ENCODE assay signal across 8 cellular contexts in the genomic region with DNA sequence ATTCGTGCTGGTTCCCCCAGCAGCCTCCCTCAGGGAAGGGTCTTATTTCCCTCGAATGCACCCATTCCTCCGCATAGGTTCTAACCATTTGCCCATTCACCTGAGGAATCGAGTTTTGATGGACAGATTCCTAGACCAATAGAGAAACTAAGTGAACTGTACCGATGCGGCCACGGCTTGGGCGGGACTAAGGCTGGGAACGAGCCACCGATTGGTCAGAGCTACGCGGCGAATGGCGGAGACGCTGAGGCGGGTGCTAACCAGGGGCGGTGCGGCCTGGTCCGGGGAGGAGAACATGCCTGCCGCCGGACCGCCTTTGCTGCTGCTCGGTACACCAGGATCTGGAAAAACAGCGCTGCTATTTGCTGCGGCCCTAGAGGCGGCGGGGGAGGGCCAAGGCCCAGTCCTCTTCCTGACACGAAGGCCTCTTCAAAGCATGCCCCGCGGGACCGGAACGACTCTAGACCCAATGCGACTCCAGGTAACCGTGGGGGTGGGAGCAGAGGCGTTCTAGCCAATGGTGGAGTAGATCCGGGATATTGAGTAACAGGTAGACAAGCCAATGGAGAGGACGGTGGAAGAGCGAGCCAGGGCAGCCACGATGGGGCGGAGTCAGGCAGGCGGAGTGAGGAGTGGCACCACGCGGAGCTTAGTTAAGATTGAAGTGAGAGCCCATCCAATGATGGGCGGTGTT. TPM values are rescaled to one million over a fixed set of nuclear protein-coding genes. Genes with fewer than 3 reads are reported as not detected.
DNase-seq lines count a peak whose midpoint lies in the region; ATAC-seq, FAIRE-seq and TF ChIP-seq lines count a peak whose summit lies in the region.

A gene with protein sequence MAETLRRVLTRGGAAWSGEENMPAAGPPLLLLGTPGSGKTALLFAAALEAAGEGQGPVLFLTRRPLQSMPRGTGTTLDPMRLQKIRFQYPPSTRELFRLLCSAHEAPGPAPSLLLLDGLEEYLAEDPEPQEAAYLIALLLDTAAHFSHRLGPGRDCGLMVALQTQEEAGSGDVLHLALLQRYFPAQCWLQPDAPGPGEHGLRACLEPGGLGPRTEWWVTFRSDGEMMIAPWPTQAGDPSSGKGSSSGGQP (plus strand): TSS at position 218 of the 694 bp plus-strand sequence. CDS start 15 bp downstream, at position 233.

- in situ Hi-C loops in HepG2 (cut with HindIII; ENCODE audit: extremely low pct_ligation_motif_present, low pct_unique_long_range_greater_than_20kb): no loop called here

- peaks cover 13 to 29% of the 10 kb centered on the region in 2 donors for H3K36me3 Mint-ChIP-seq in CD14-positive monocyte

- H3K27ac Mint-ChIP-seq in CD14-positive monocyte: peak within 1 kb of the TSS in 3 of 7 donors; percentile 5 to 53 (median 44)

- FAIRE-seq in HepG2 (lab: Jason Lieb, UNC): peak; percentile 99

- no peaks in the 10 kb centered on the region for H4K20me1 ChIP-seq in HepG2 (ENCODE audit: insufficient read depth, low read length)

- H3K9me3 ChIP-seq in HepG2 (ENCODE audit: low read length): no peaks in the 10 kb centered on the region

- H3K9ac ChIP-seq in HepG2 (ENCODE audit: insufficient read depth, low read depth, low read length): peak within 1 kb of the TSS; percentile 86

- H3K4me3 ChIP-seq in dorsolateral prefrontal cortex (peak within 1 kb of the TSS; percentile 51 to 99 (median 77)), HepG2 (replicated peaks in 1 of 3; ENCODE audit: insufficient read depth in 1 of 3, low read depth in 2 of 3, low read length in 3 of 3) (peak within 1 kb of the TSS; percentile 69 to 80 (median 75))

- H3K4me3 Mint-ChIP-seq in CD14-positive monocyte: peak within 1 kb of the TSS in 1 of 2 donors; percentile 41

- peak; percentile 86 for ATAC-seq in GM19395 (IDR thresholded peaks at IDR 0.05; ENCODE audit: unreplicated experiment)
- peak; percentile 86 for ATAC-seq in HG03521 (IDR thresholded peaks at IDR 0.05; ENCODE audit: unreplicated experiment)
- peak; percentile 94 for ATAC-seq in HepG2

- peak within 1 kb of the TSS; percentile 94 for H3K4me2 ChIP-seq in HepG2 (ENCODE audit: low read depth, low read length)

- no peak for TF ChIP-seq EP300 in HepG2 (IDR thresholded peaks at IDR 0.05; ENCODE audit: low read depth in 2 of 2, low read length in 2 of 2)
- TF ChIP-seq EP300 in HepG2 (CRISPR knock-in tag; IDR thresholded peaks at IDR 0.05; ENCODE audit: borderline replicate concordance): no peak; the same call in 1 of the 2 replicates

- TSS peak; percentile 97 for BruUV-seq in HepG2 (replicated peaks; lab: Mats Ljungman, UMichigan)

- no peaks in the 10 kb centered on the region for H3K27me3 ChIP-seq in dorsolateral prefrontal cortex
- no peaks in the 10 kb centered on the region; a peak in 1 of 5 replicates for H3K27me3 ChIP-seq in HepG2 (ENCODE audit: control insufficient read depth in 1 of 2, insufficient read depth in 2 of 2, low read length in 2 of 2)

- peaks cover 0 to 4% (median 2%) of the 10 kb centered on the region in 3 donors for H3K27me3 Mint-ChIP-seq in CD14-positive monocyte (ENCODE audit: low read depth in 3 of 3)

- peak; percentile 66 to 87; a peak in 3 of 4 replicates for TF ChIP-seq POLR2A in HepG2 (IDR thresholded peaks at IDR 0.05; ENCODE audit: insufficient read depth in 1 of 2, low read depth in 2 of 2, low read length in 2 of 2)

- H3K4me1 Mint-ChIP-seq in CD14-positive monocyte: peaks cover 12% of the 10 kb centered on the region

- TF ChIP-seq RAD21 in HepG2 (CRISPR knock-in tag; IDR thresholded peaks at IDR 0.05): peak; percentile 42; the same call in 1 of the 2 replicates

- DNase-seq in CD14-positive monocyte (ENCODE audit: low spot score) (peak; percentile 97), NCI-H69 (lab: John Stamatoyannopoulos, UW) (peak; percentile 100), dorsolateral prefrontal cortex (peak; percentile 92 to 99 (median 99)), HepG2 (ENCODE audit: low spot score) (peak; percentile 99)
- peak; percentile 90 to 97 for DNase-seq in activated CD4-positive, alpha-beta T cell treated with anti-CD3 and anti-CD28 coated beads, Interleukin-2, amount 50 U/mL, for 24 hours (ENCODE audit: low read depth in 1 of 2, low spot score in 1 of 2)
- DNase-seq in stimulated activated CD4-positive, alpha-beta T cell treated with anti-CD3 and anti-CD28 coated beads, Interleukin-2, amount 100 ng/mL, for 48 hours: peak; percentile 93 to 94

- TF ChIP-seq CTCF in CD14-positive monocyte (IDR thresholded peaks at IDR 0.05): no peak
- peak in 16 of 56 donors; percentile 3 to 51 (median 20) for TF ChIP-seq CTCF in dorsolateral prefrontal cortex (IDR thresholded peaks at IDR 0.05 in 54 of 56, conservative IDR thresholded peaks at IDR 0.05 in 2 of 56; ENCODE audit: low read depth in 1 of 56, partially characterized antibody in 56 of 56)
- TF ChIP-seq CTCF in HepG2 (CRISPR knock-in tag; IDR thresholded peaks at IDR 0.05): no peak

- POLR2A ChIA-PET in HepG2 (lab: Yijun Ruan, JAX): interaction anchor here (0.6 to 3.3 kb wide), 52 partner anchors 9 to 539 kb away, joined by 3 to 68 read pairs (median 4); a partner anchor contains a TSS

- peaks cover 35% of the 10 kb centered on the region for H3K4me1 ChIP-seq in HepG2 (ENCODE audit: insufficient read depth, low read length)

- 0 out of 5 replicates have a peak, but pooled peaks cover 1 to 6% of the 10 kb centered on the region in 2 experiments for H3K36me3 ChIP-seq in HepG2 (replicated peaks in 1 of 2; ENCODE audit: control insufficient read depth in 1 of 2, insufficient read depth in 2 of 2, low read length in 2 of 2)

- intact Hi-C loops in CD14-positive monocyte (cut with micrococcal nuclease): loop anchor here (1.0 to 5.0 kb wide), 3 partner anchors 28 to 50 kb away; a partner anchor contains a TSS
- intact Hi-C loops in dorsolateral prefrontal cortex (cut with DNase I): loop anchor here (2.0 to 5.0 kb wide), 3 partner anchors 28 to 108 kb away; a partner anchor contains a TSS
- intact Hi-C loops in HepG2 (cut with micrococcal nuclease; ENCODE audit: unreplicated experiment): loop anchor here (1.0 kb wide), 1 partner anchor 30 kb away; no protein-coding TSS in a partner anchor

- under 1% methylated on average over 30 of the region's 44 CpGs for WGBS in HepG2 (ENCODE audit: low lambda C conversion rate)

- H3K79me2 ChIP-seq in HepG2 (ENCODE audit: insufficient read depth, low read length): peaks cover 12% of the 10 kb centered on the region

- H3K9me3 Mint-ChIP-seq in CD14-positive monocyte: peaks cover 0 to 2% (median 0%) of the 10 kb centered on the region in 7 donors

- H2AFZ ChIP-seq in HepG2 (ENCODE audit: low read length): no peak within 1 kb of the TSS

- CTCF ChIA-PET in HepG2 (lab: Yijun Ruan, JAX; ENCODE audit: low intra/inter-chr PET ratio, low total read pairs): no interaction called here

- H3K27ac ChIP-seq in dorsolateral prefrontal cortex: peak within 1 kb of the TSS; percentile 74 to 99 (median 94)
- peak within 1 kb of the TSS; percentile 95 for H3K27ac ChIP-seq in HepG2 (ENCODE audit: extremely low read length, insufficient read depth, low read length)

TF ChIP-seq in HepG2, 621 proteins besides CTCF, POLR2A, EP300 and RAD21 (continues in another document):
- TF ChIP-seq MIER3 (CRISPR knock-in tag; IDR thresholded peaks at IDR 0.05; ENCODE audit: borderline replicate concordance): peak; percentile 63; the same call in 1 of the 2 replicates
- peak; percentile 71 for TF ChIP-seq DR1 (CRISPR knock-in tag; IDR thresholded peaks at IDR 0.05)
- peak; percentile 95; the same call in 1 of the 2 replicates for TF ChIP-seq ZNF782 (CRISPR knock-in tag; IDR thresholded peaks at IDR 0.05; ENCODE audit: borderline replicate concordance)
- no peak for TF ChIP-seq ZNF468 (CRISPR knock-in tag; IDR thresholded peaks at IDR 0.05)
- no peak for TF ChIP-seq SETDB1 (CRISPR knock-in tag; IDR thresholded peaks at IDR 0.05; ENCODE audit: borderline replicate concordance)
- no peak for TF ChIP-seq ZNF614 (CRISPR knock-in tag; IDR thresholded peaks at IDR 0.05; ENCODE audit: borderline replicate concordance)
- TF ChIP-seq ZNF383 (CRISPR knock-in tag; IDR thresholded peaks at IDR 0.05; ENCODE audit: borderline replicate concordance): no peak
- peak; percentile 82; the same call in 1 of the 2 replicates for TF ChIP-seq ZMAT3 (CRISPR knock-in tag; conservative IDR thresholded peaks at IDR 0.05)
- no peak for TF ChIP-seq SMAD1 (CRISPR knock-in tag; IDR thresholded peaks at IDR 0.05; ENCODE audit: borderline replicate concordance, low read depth)
- peak in 1 of 2 experiments; percentile 87; a peak in 2 of 4 replicates for TF ChIP-seq KLF16 (CRISPR knock-in tag; IDR thresholded peaks at IDR 0.05)
- 0 out of 2 replicates have a peak, but pooled peaks have one; percentile 62 for TF ChIP-seq ETV6 (CRISPR knock-in tag; conservative IDR thresholded peaks at IDR 0.05)
- TF ChIP-seq ZBTB7B (CRISPR knock-in tag; IDR thresholded peaks at IDR 0.05): no peak
- no peak for TF ChIP-seq ZNF567 (CRISPR knock-in tag; IDR thresholded peaks at IDR 0.05; ENCODE audit: borderline replicate concordance)

RNA-seq across cellular contexts. Expression of the gene that starts here (rescaled TPM):
- polyA plus RNA-seq in CD14-positive monocyte (10 to 100 TPM in 1 of 2 donors, 1 to 10 TPM in 1; 8.7 to 11.5 TPM), HepG2 (2011; rRNA removed) (2.7 and 3.9 TPM in 2 replicates)
- total RNA-seq in dorsolateral prefrontal cortex (1 to 10 TPM in 67 of 120 experiments, under 1 TPM in 52, not detected in 1; 0.29 to 2.7 (median 1.1) TPM), HepG2 (2016; rRNA removed; fragmentation: Illumina TruSeq; extraction: Trizol) (3.1 and 3.3 TPM in 2 replicates)
- 0.81 and 1.5 TPM in 2 replicates for total RNA-seq in HepG2 (2016; cell fraction: cytosol; rRNA removed; fragmentation: Illumina TruSeq; extraction: Trizol; ENCODE audit: low read depth)
- 3.1 and 3.4 TPM in 2 replicates for total RNA-seq in HepG2 (2016; cell fraction: insoluble cytoplasmic fraction; rRNA removed; fragmentation: Illumina TruSeq; extraction: Trizol)
- total RNA-seq in HepG2 (2016; cell fraction: membrane; rRNA removed; fragmentation: Illumina TruSeq; extraction: Trizol): 1.9 and 2.2 TPM in 2 replicates
- 1.3 and 2.3 TPM in 2 replicates for total RNA-seq in HepG2 (2016; cell fraction: nucleus; rRNA removed; fragmentation: Illumina TruSeq; extraction: Trizol)
- polyA plus RNA-seq in HepG2 (2011; cell fraction: cytosol; rRNA removed): 2.3 and 3.3 TPM in 2 replicates
- polyA plus RNA-seq in HepG2 (2011; cell fraction: nucleus; rRNA removed): 4.9 and 5.4 TPM in 2 replicates
- 1.5 and 1.6 TPM in 2 replicates for polyA plus RNA-seq in HepG2 (2012)
- 0.61 and 0.65 TPM in 2 replicates for polyA plus RNA-seq in HepG2 (2016; cell fraction: cytosol; fragmentation: Illumina TruSeq; extraction: Trizol; ENCODE audit: low read depth)
- 3.9 and 4.4 TPM in 2 replicates for polyA plus RNA-seq in HepG2 (2016; cell fraction: insoluble cytoplasmic fraction; fragmentation: Illumina TruSeq; extraction: Trizol; ENCODE audit: low read depth)
- 1.2 and 1.6 TPM in 2 replicates for polyA plus RNA-seq in HepG2 (2016; cell fraction: membrane; fragmentation: Illumina TruSeq; extraction: Trizol; ENCODE audit: low read depth)
- 2.9 and 3.2 TPM in 2 replicates for polyA plus RNA-seq in HepG2 (2016; cell fraction: nucleus; fragmentation: Illumina TruSeq; extraction: Trizol; ENCODE audit: insufficient read depth, low read depth)
- polyA minus RNA-seq in HepG2 (2011; rRNA and poly(A)+ RNA removed; ENCODE audit: low replicate concordance): 1.3 and 2.7 TPM in 2 replicates
- polyA minus RNA-seq in HepG2 (2011; cell fraction: cytosol; rRNA and poly(A)+ RNA removed): 0.79 and 0.97 TPM in 2 replicates
- polyA minus RNA-seq in HepG2 (2011; cell fraction: nucleus; rRNA and poly(A)+ RNA removed): 1.8 and 2.7 TPM in 2 replicates

Comparison
In these comparisons a context has a peak if more than half of its experiments do, and no peak if none do; other contexts are left out.
1. Peak in every context shown above with its lines: DNase-seq, ATAC-seq, H3K4me3 ChIP-seq and H3K27ac ChIP-seq.